Comparison of ENCODE assay signal across 8 cellular contexts in genomic region chr7:23696916-23697441, GRCh38. TPM values are rescaled to one million over a fixed set of nuclear protein-coding genes. Genes with fewer than 3 reads are reported as not detected.
DNase-seq lines count a peak whose midpoint lies in the region; ATAC-seq and TF ChIP-seq lines count a peak whose summit lies in the region.

No MANE protein-coding gene starts in this region.

- H3K4me3 ChIP-seq in trophoblast cell (ENCODE audit: low read depth, low read length) = no peak overlapping the region
- no peak overlapping the region for H3K4me3 ChIP-seq in vagina

- no CpG with 5 or more reads among the region's 7 CpGs for WGBS in trophoblast cell (ENCODE audit: extremely low coverage, insufficient coverage, insufficient read length)

- no peak overlapping the region for H4K12ac ChIP-seq in trophoblast cell (ENCODE audit: low read depth, low read length)

- H3K23ac ChIP-seq in trophoblast cell (ENCODE audit: low read length) = no peak overlapping the region

- H3K4me1 ChIP-seq in trophoblast cell (ENCODE audit: control insufficient read depth in 1 of 2, insufficient read depth in 2 of 2, low read length in 2 of 2) (no peaks in the 10 kb centered on the region), vagina (no peaks in the 10 kb centered on the region)

- peaks cover 0 to 2% of the 10 kb centered on the region in 2 experiments for H3K36me3 ChIP-seq in trophoblast cell (ENCODE audit: control insufficient read depth in 1 of 2, insufficient read depth in 2 of 2, low read length in 2 of 2)
- peaks cover 0 to 6% of the 10 kb centered on the region in 2 donors for H3K36me3 ChIP-seq in vagina

- H3K9me3 ChIP-seq in trophoblast cell (ENCODE audit: insufficient read depth, low read depth, low read length) (no peaks in the 10 kb centered on the region), vagina (no peaks in the 10 kb centered on the region)

- no peak for TF ChIP-seq POLR2A in vagina (IDR thresholded peaks at IDR 0.05)

- H3K18ac ChIP-seq in trophoblast cell (ENCODE audit: low read length) = no peak overlapping the region

- H2BK5ac ChIP-seq in trophoblast cell (ENCODE audit: low read depth, low read length, poor library complexity) = no peak overlapping the region

- no peak overlapping the region for H3K4ac ChIP-seq in trophoblast cell (ENCODE audit: low read depth, low read length)

- no peaks in the 10 kb centered on the region for H3K79me1 ChIP-seq in trophoblast cell (ENCODE audit: low read length)

- peak in 1 of 3 experiments; percentile 12 for TF ChIP-seq CTCF in vagina (IDR thresholded peaks at IDR 0.05)

- no peak overlapping the region for H2BK120ac ChIP-seq in trophoblast cell (ENCODE audit: insufficient read depth, low read length, poor library complexity)

- H2AK5ac ChIP-seq in trophoblast cell (ENCODE audit: low read length) = no peak overlapping the region

- intact Hi-C loops in vagina (cut with DNase I) = no loop called here

- H3K14ac ChIP-seq in trophoblast cell (ENCODE audit: low read length) = no peak overlapping the region

- no peak overlapping the region for H4K91ac ChIP-seq in trophoblast cell (ENCODE audit: low read depth, low read length)

- no peak overlapping the region for H3K9ac ChIP-seq in trophoblast cell (ENCODE audit: low read length)

- peak; percentile 57 for ATAC-seq in HG02588 (IDR thresholded peaks at IDR 0.05; ENCODE audit: unreplicated experiment)
- ATAC-seq in GM19467 (IDR thresholded peaks at IDR 0.05; ENCODE audit: unreplicated experiment) = no peak

- no peak overlapping the region for H2BK12ac ChIP-seq in trophoblast cell (ENCODE audit: low read length)

- no peaks in the 10 kb centered on the region for H3K79me2 ChIP-seq in trophoblast cell (ENCODE audit: control insufficient read depth, insufficient read depth, low read length, poor library complexity)

- H4K8ac ChIP-seq in trophoblast cell (ENCODE audit: low read depth, low read length) = no peak overlapping the region

- H3K4me2 ChIP-seq in trophoblast cell (ENCODE audit: low read length) = no peak overlapping the region

- DNase-seq in GDM1 (lab: John Stamatoyannopoulos, UW) (peak; percentile 76), NOMO-1 treated with DMSO at 0.1 percent for 48 hours (lab: John Stamatoyannopoulos, UW; ENCODE audit: unreplicated experiment) (peak; percentile 21), fibroblast of peridontal ligament (ENCODE audit: extremely low read depth) (peak; percentile 31), trophoblast cell (peak; percentile 65 to 87), vagina (ENCODE audit: extremely low spot score in 2 of 2) (no peak)
- DNase-seq in activated CD8-positive, alpha-beta memory T cell treated with anti-CD3 and anti-CD28 coated beads, Interleukin-2, amount 50 U/mL, for 48 hours = peak; percentile 80

- H3K27me3 ChIP-seq in trophoblast cell (ENCODE audit: insufficient read depth, low read length) (no peaks in the 10 kb centered on the region), vagina (no peaks in the 10 kb centered on the region)

- H3K27ac ChIP-seq in trophoblast cell (ENCODE audit: low read depth, low read length) (no peak overlapping the region), vagina (no peak overlapping the region)

- H2AFZ ChIP-seq in trophoblast cell (ENCODE audit: insufficient read depth, low read length, poor library complexity) = peak overlapping the region; percentile 25

RNA-seq across cellular contexts. Expression of gene STK31, which starts 13.0 kb away (rescaled TPM):
- polyA plus RNA-seq in trophoblast cell (2013) = 0.10 and 0.15 TPM in 2 replicates
- total RNA-seq in vagina = 2.2 TPM

RNA-seq across cellular contexts. Expression of gene FAM221A, which starts 17.0 kb away (rescaled TPM):
- 2.0 and 2.3 TPM in 2 replicates for polyA plus RNA-seq in trophoblast cell (2013)
- 4.7 TPM for total RNA-seq in vagina

Comparison
In these comparisons a context has a peak if more than half of its experiments do, and no peak if none do; other contexts are left out.
1. DNase-seq: peak in GDM1 (single experiment), NOMO-1 treated with DMSO at 0.1 percent for 48 hours (single experiment), activated CD8-positive, alpha-beta memory T cell treated with anti-CD3 and anti-CD28 coated beads, Interleukin-2, amount 50 U/mL, for 48 hours (single experiment), fibroblast of peridontal ligament (single experiment) and trophoblast cell (2 of 2); none in vagina (0 of 2).